17 cellular contexts compared by ENCODE assay signal in the genomic region with DNA sequence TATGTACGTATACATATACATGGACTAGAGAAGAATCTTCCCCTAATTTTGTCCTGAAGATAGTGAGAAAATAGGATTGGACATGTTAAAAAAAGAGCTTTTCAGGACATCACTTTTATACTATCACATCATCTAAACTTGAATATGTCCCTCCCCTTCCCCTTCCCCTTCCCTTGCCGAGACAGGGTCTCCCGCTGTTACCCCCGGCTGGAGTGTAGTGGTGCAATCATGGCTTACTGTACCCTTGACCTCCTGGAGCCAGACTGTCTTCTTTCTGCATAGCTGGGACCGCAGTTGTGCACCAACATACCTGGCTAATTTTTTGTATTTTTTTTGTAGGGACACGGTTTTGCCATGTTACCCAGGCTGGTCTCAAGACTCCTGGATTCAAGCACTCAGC. TPM values are rescaled to one million over a fixed set of nuclear protein-coding genes. Genes with fewer than 3 reads are reported as not detected.
A peak's percentile ranks its signal among the peaks of the same experiment; 100 is the strongest.
DNase-seq lines count a peak whose midpoint lies in the region; ATAC-seq and TF ChIP-seq lines count a peak whose summit lies in the region.
"Had no signal": no experiment of that assay in that cellular context is flagged by ENCODE, and none has a peak within 500 bp of the region (broad histone marks: within the 10 kb centered on the region; RNA-seq: fewer than 3 reads in every experiment).

No MANE protein-coding gene starts in this region.

- peaks cover 73% of the 10 kb centered on the region for H3K4me1 Mint-ChIP-seq in activated naive CD4-positive, alpha-beta T cell treated with anti-CD3 and anti-CD28 coated beads, Interleukin-2, amount 10 ng/mL, durations not matched to agents 7 days and 5 days
- H3K4me1 Mint-ChIP-seq in activated naive CD8-positive, alpha-beta T cell (ENCODE audit: low read depth): peaks cover 83% of the 10 kb centered on the region

- intact Hi-C loops in stomach (cut with DNase I; ENCODE audit: low total_unique reads) (no loop called here), body of pancreas (cut with DNase I) (no loop called here), heart left ventricle (cut with DNase I) (no loop called here)

- no peak overlapping the region for H3K27ac ChIP-seq in liver (ENCODE audit: low read depth in 1 of 2, low read length in 2 of 2)
- H3K27ac ChIP-seq in stomach: peak overlapping the region in 3 of 5 donors; percentile 5 to 38 (median 33)
- peak overlapping the region in 1 of 4 donors; percentile 50 for H3K27ac ChIP-seq in body of pancreas
- H3K27ac ChIP-seq in heart left ventricle: no peak overlapping the region
- H3K27ac ChIP-seq: pancreas had no signal

- CTCF ChIA-PET in activated naive CD4-positive, alpha-beta T cell treated with anti-CD3 and anti-CD28 coated beads, Interleukin-2, amount 10 ng/mL, durations not matched to agents 7 days and 5 days (lab: Charles Lee): interaction anchor here (1.1 kb wide), 1 partner anchor 202 kb away, joined by 3 read pairs; no protein-coding TSS in a partner anchor

- no peak for DNase-seq in activated naive CD4-positive, alpha-beta T cell treated with anti-CD3 and anti-CD28 coated beads, Interleukin-2, amount 10 ng/mL, durations not matched to agents 7 days and 5 days
- no peak for DNase-seq in activated naive CD4-positive, alpha-beta T cell treated with anti-CD3 and anti-CD28 coated beads, Interleukin-2, amount 50 U/mL, for 16 hours
- no peak for DNase-seq in stomach
- DNase-seq in body of pancreas: no peak
- no peak for DNase-seq in heart left ventricle
- DNase-seq: caudate nucleus; left cardiac atrium; NCI-H2029; pancreas; stimulated activated CD4-positive, alpha-beta T cell treated with anti-CD3 and anti-CD28 coated beads, Interleukin-2, amount 100 ng/mL, for 24 hours; substantia nigra had no signal

- H3K36me3 Mint-ChIP-seq in activated naive CD4-positive, alpha-beta T cell treated with anti-CD3 and anti-CD28 coated beads, Interleukin-2, amount 10 ng/mL, durations not matched to agents 7 days and 5 days: peaks cover 49% of the 10 kb centered on the region
- peaks cover 9% of the 10 kb centered on the region for H3K36me3 Mint-ChIP-seq in activated naive CD8-positive, alpha-beta T cell

- no peak for TF ChIP-seq RAD21 in liver (IDR thresholded peaks at IDR 0.05)

- TF ChIP-seq CTCF in liver (IDR thresholded peaks at IDR 0.05; ENCODE audit: low read depth, low read length, missing input control) (no peak), stomach (IDR thresholded peaks at IDR 0.05) (no peak), body of pancreas (IDR thresholded peaks at IDR 0.05) (no peak), heart left ventricle (IDR thresholded peaks at IDR 0.05) (no peak)

- H3K27me3 ChIP-seq in liver (ENCODE audit: control insufficient read depth in 4 of 4, insufficient read depth in 4 of 4, low read length in 3 of 4) (no peaks in the 10 kb centered on the region), stomach (no peaks in the 10 kb centered on the region), body of pancreas (no peaks in the 10 kb centered on the region), heart left ventricle (no peaks in the 10 kb centered on the region)
- H3K27me3 ChIP-seq: pancreas had no signal

- no peak overlapping the region for H3K9ac ChIP-seq in liver (ENCODE audit: low read depth in 1 of 2, low read length in 2 of 2)

- no peaks in the 10 kb centered on the region for H3K9me3 ChIP-seq in liver (ENCODE audit: control insufficient read depth in 4 of 4, low read length in 3 of 4)
- no peaks in the 10 kb centered on the region for H3K9me3 ChIP-seq in stomach
- no peaks in the 10 kb centered on the region for H3K9me3 ChIP-seq in body of pancreas
- no peaks in the 10 kb centered on the region for H3K9me3 ChIP-seq in heart left ventricle
- H3K9me3 ChIP-seq: pancreas had no signal

- no peaks in the 10 kb centered on the region for H3K27me3 Mint-ChIP-seq in activated naive CD4-positive, alpha-beta T cell treated with anti-CD3 and anti-CD28 coated beads, Interleukin-2, amount 10 ng/mL, durations not matched to agents 7 days and 5 days
- H3K27me3 Mint-ChIP-seq in activated naive CD8-positive, alpha-beta T cell: no peaks in the 10 kb centered on the region

- H3K4me3 Mint-ChIP-seq in activated naive CD4-positive, alpha-beta T cell treated with anti-CD3 and anti-CD28 coated beads, Interleukin-2, amount 10 ng/mL, durations not matched to agents 7 days and 5 days: no peak overlapping the region
- peak overlapping the region; percentile 50 for H3K4me3 Mint-ChIP-seq in activated naive CD8-positive, alpha-beta T cell

- H3K4me1 ChIP-seq in liver (ENCODE audit: control insufficient read depth in 4 of 4, insufficient read depth in 4 of 4, low read length in 3 of 4): peaks cover 15 to 60% (median 50%) of the 10 kb centered on the region in 4 donors
- H3K4me1 ChIP-seq in stomach: peaks cover 75 to 93% (median 85%) of the 10 kb centered on the region in 4 donors
- H3K4me1 ChIP-seq in body of pancreas: peaks cover 81% of the 10 kb centered on the region
- H3K4me1 ChIP-seq in heart left ventricle: peaks cover 18 to 97% (median 86%) of the 10 kb centered on the region in 12 donors

- no peak for TF ChIP-seq EP300 in stomach (IDR thresholded peaks at IDR 0.05)

- TF ChIP-seq POLR2A in stomach (IDR thresholded peaks at IDR 0.05): no peak
- no peak for TF ChIP-seq POLR2A in body of pancreas (IDR thresholded peaks at IDR 0.05)
- no peak for TF ChIP-seq POLR2A in heart left ventricle (IDR thresholded peaks at IDR 0.05)

- no peak overlapping the region for H3K4me3 ChIP-seq in liver (ENCODE audit: low read depth in 1 of 3, low read length in 3 of 3)
- H3K4me3 ChIP-seq in stomach: no peak overlapping the region
- no peak overlapping the region for H3K4me3 ChIP-seq in body of pancreas
- no peak overlapping the region for H3K4me3 ChIP-seq in heart left ventricle
- H3K4me3 ChIP-seq: pancreas had no signal

- ATAC-seq in HG02884 (IDR thresholded peaks at IDR 0.05; ENCODE audit: unreplicated experiment): no peak
- ATAC-seq in body of pancreas: no peak
- no peak for ATAC-seq in heart left ventricle

- peaks cover 2 to 16% (median 8%) of the 10 kb centered on the region in 4 donors for H3K36me3 ChIP-seq in liver (ENCODE audit: control insufficient read depth in 4 of 4, insufficient read depth in 3 of 4, low read depth in 1 of 4, low read length in 3 of 4)
- peaks cover 5 to 43% (median 26%) of the 10 kb centered on the region in 4 donors for H3K36me3 ChIP-seq in stomach
- peaks cover 0 to 3% of the 10 kb centered on the region in 2 donors for H3K36me3 ChIP-seq in body of pancreas (replicated peaks in 1 of 2; ENCODE audit: insufficient read depth in 1 of 2, low read depth in 2 of 2)
- H3K36me3 ChIP-seq in heart left ventricle: peaks cover 0 to 53% (median 43%) of the 10 kb centered on the region in 9 donors

- H3K9me3 Mint-ChIP-seq in activated naive CD4-positive, alpha-beta T cell treated with anti-CD3 and anti-CD28 coated beads, Interleukin-2, amount 10 ng/mL, durations not matched to agents 7 days and 5 days: no peaks in the 10 kb centered on the region
- H3K9me3 Mint-ChIP-seq in activated naive CD8-positive, alpha-beta T cell (ENCODE audit: low read depth): no peaks in the 10 kb centered on the region

- WGBS in liver: 30% methylated on average over 6 of the region's 6 CpGs
- 53 to 62% (median 59%) methylated on average over 6 of the region's 6 CpGs for WGBS in stomach, 5 donors
- WGBS in body of pancreas, 2 donors: 50 to 58% methylated on average over 6 of the region's 6 CpGs
- 51 to 66% (median 56%) methylated on average over 6 of the region's 6 CpGs for WGBS in heart left ventricle, 4 donors

- peak overlapping the region; percentile 28 for H3K27ac Mint-ChIP-seq in activated naive CD4-positive, alpha-beta T cell treated with anti-CD3 and anti-CD28 coated beads, Interleukin-2, amount 10 ng/mL, durations not matched to agents 7 days and 5 days
- H3K27ac Mint-ChIP-seq in activated naive CD8-positive, alpha-beta T cell: no peak overlapping the region

TF ChIP-seq in liver, 16 proteins besides CTCF, POLR2A, EP300 and RAD21:
- TF ChIP-seq HNF4A (conservative IDR thresholded peaks at IDR 0.05) (peak; percentile 23 to 31), HNF4G (IDR thresholded peaks at IDR 0.05) (no peak)

RNA-seq across cellular contexts. Expression of a gene that starts 6.6 kb away (rescaled TPM):
- 10 to 100 TPM; 66.3 to 75.1 TPM for total RNA-seq in liver
- 10 to 100 TPM; 39.4 to 86.9 TPM for polyA plus RNA-seq in liver
- total RNA-seq in stomach: 100 to 1,000 TPM in 3 of 5 donors, 10 to 100 TPM in 2; 54.3 to 664 (median 107) TPM
- 100 to 1,000 TPM in 1 of 3 donors, 10 to 100 TPM in 2; 87.3 to 110 (median 90.0) TPM for polyA plus RNA-seq in stomach
- total RNA-seq in body of pancreas: 100 to 1,000 TPM in 1 of 2 donors, 10 to 100 TPM in 1; 64.9 to 146 TPM
- 100 to 1,000 TPM in 3 of 9 donors, 10 to 100 TPM in 6; 46.7 to 111 (median 95.3) TPM for total RNA-seq in heart left ventricle
- polyA plus RNA-seq in heart left ventricle: 100 to 1,000 TPM in 1 of 2 donors, 10 to 100 TPM in 1; 43.4 to 183 TPM

RNA-seq across cellular contexts. Expression of a gene that starts 38.3 kb away (rescaled TPM):
- total RNA-seq in liver (10 to 100 TPM; 78.6 to 89.5 TPM), stomach (10 to 100 TPM; 24.3 to 98.2 (median 33.4) TPM), body of pancreas (10 to 100 TPM; 32.9 to 35.9 TPM), heart left ventricle (100 to 1,000 TPM in 4 of 9 donors, 10 to 100 TPM in 5; 67.2 to 308 (median 93.7) TPM)
- polyA plus RNA-seq in liver (10 to 100 TPM; 21.6 to 39.1 TPM), stomach (10 to 100 TPM; 23.5 to 43.4 (median 38.2) TPM), heart left ventricle (10 to 100 TPM; 50.7 to 70.3 TPM)

RNA-seq across cellular contexts. Expression of a gene that starts 51.1 kb away (rescaled TPM):
- total RNA-seq in liver (1 to 10 TPM in 1 of 2 donors, under 1 TPM in 1; 0.84 to 1.8 TPM), stomach (1 to 10 TPM in 1 of 5 donors, under 1 TPM in 1, not detected in 3; 0.37 to 1.2 TPM), body of pancreas (under 1 TPM; 0.26 to 0.33 TPM), heart left ventricle (1 to 10 TPM in 2 of 9 donors, under 1 TPM in 6, not detected in 1; 0.23 to 9.9 (median 0.53) TPM)
- polyA plus RNA-seq in liver (under 1 TPM; 0.75 to 0.77 TPM), stomach (1 to 10 TPM in 1 of 3 donors, under 1 TPM in 1, not detected in 1; 0.81 to 1.4 TPM), heart left ventricle (under 1 TPM; 0.53 to 0.72 TPM)
- total RNA-seq: fibroblast of villous mesenchyme, G401, HT1080 had no signal

Comparison
In these comparisons a context has a peak if more than half of its experiments do, and no peak if none do; other contexts are left out.
1. H3K27ac ChIP-seq: peak in stomach (3 of 5); none in liver (0 of 2) and heart left ventricle (0 of 12).